ENCODE assay signal across 8 cellular contexts in the genomic region with DNA sequence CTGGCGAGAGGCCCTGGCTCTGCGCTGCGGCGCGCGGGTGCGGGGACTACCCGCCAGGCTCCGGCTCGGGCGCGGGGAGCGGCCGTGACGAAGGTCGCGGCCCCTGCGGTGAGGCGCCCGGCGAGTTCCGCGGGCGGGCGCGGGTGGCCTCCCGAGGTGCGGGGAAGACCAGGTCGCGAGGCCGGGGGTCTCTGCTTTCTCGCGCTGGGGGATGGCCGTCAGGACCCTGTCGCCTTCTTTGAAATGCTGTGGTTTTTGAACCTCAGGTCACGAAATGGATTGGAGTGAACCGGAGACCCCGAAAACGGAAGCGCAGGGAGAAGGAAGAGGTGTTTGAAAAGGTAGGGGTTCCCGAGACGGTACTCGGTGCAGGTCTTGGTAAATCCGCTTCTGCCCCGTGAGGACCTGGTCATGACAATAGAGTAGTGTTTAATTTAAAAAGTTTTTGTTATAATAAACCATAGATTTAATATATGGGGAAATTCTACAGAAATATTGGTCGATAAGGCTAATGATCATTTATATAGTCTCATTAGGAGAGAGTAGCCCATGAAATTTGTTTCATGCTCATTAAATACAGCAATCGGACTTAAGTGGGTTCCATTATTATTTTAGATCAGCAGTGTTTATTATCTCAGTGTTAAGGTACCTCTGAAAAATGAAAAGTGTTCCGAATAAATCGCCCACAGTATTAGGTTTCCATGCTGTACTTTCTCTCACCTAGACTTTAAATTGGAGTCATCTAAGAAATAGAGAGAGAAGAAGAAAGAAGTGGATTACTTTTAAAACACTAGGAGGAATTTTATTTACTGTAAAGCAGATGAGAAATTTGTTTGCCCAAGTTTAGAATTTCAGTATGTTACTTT.
DNase-seq lines count a peak whose midpoint lies in the region; FAIRE-seq and TF ChIP-seq lines count a peak whose summit lies in the region.

No MANE protein-coding gene starts in this region.

- DNase-seq in DMS79 treated with DMSO at 0.1 percent for 48 hours (lab: John Stamatoyannopoulos, UW), result peak; percentile 37
- no peak for DNase-seq in DMS79 (lab: John Stamatoyannopoulos, UW)
- peak; percentile 30 for DNase-seq in KBM-7
- DNase-seq in bronchial epithelial cell (ENCODE audit: low read depth), result no peak
- no peak for DNase-seq in effector CD8-positive, alpha-beta T cell (lab: John Stamatoyannopoulos, UW)
- no peak for DNase-seq in T-helper 9 cell
- no peak for DNase-seq in SKM-1 (lab: John Stamatoyannopoulos, UW; ENCODE audit: unreplicated experiment)

- H3K36me3 ChIP-seq in bronchial epithelial cell (ENCODE audit: control insufficient read depth, insufficient read depth, low read length), result peaks cover 9% of the 10 kb centered on the region
- H3K36me3 ChIP-seq in mesodermal cell (ENCODE audit: control insufficient read depth, insufficient read depth, low read length), result peaks cover 21% of the 10 kb centered on the region

- peaks cover 11% of the 10 kb centered on the region for H3K4me1 ChIP-seq in mesodermal cell (ENCODE audit: control insufficient read depth, insufficient read depth, low read length, poor library complexity, severe bottlenecking)

- H3K27me3 ChIP-seq in bronchial epithelial cell (ENCODE audit: control insufficient read depth, insufficient read depth, low read length), result no peaks in the 10 kb centered on the region

- no peak for TF ChIP-seq CTCF in bronchial epithelial cell (IDR thresholded peaks at IDR 0.05; ENCODE audit: insufficient read depth, low read length, severe bottlenecking)

- peak overlapping the region; percentile 79 for H3K4me3 ChIP-seq in bronchial epithelial cell (ENCODE audit: low read depth, low read length)
- H3K4me3 ChIP-seq in mesodermal cell (ENCODE audit: extremely low read depth, insufficient read depth, low read length, poor library complexity, severe bottlenecking), result peak overlapping the region; percentile 63

- WGBS in mesodermal cell (ENCODE audit: insufficient coverage in 2 of 2), 2 experiments, result 1 to 6% methylated on average over 38 to 40 of the region's 49 CpGs

- no peaks in the 10 kb centered on the region for H3K9me3 ChIP-seq in mesodermal cell (ENCODE audit: control insufficient read depth, low read length)

- in situ Hi-C loops in KBM-7 (cut with MboI; ENCODE audit: low pct_unique_long_range_greater_than_20kb, low sequenced_read_pairs), result no loop called here

- FAIRE-seq in bronchial epithelial cell (lab: Jason Lieb, UNC), result no peak

- no peak overlapping the region for H3K27ac ChIP-seq in mesodermal cell (ENCODE audit: low read depth, low read length, severe bottlenecking)

Comparison
In these comparisons a context has a peak if more than half of its experiments do, and no peak if none do; other contexts are left out.
1. DNase-seq: peak in DMS79 treated with DMSO at 0.1 percent for 48 hours (single experiment) and KBM-7 (single experiment); none in DMS79 (single experiment), bronchial epithelial cell (single experiment), effector CD8-positive, alpha-beta T cell (single experiment), T-helper 9 cell (single experiment) and SKM-1 (single experiment).